In the genomic region with DNA sequence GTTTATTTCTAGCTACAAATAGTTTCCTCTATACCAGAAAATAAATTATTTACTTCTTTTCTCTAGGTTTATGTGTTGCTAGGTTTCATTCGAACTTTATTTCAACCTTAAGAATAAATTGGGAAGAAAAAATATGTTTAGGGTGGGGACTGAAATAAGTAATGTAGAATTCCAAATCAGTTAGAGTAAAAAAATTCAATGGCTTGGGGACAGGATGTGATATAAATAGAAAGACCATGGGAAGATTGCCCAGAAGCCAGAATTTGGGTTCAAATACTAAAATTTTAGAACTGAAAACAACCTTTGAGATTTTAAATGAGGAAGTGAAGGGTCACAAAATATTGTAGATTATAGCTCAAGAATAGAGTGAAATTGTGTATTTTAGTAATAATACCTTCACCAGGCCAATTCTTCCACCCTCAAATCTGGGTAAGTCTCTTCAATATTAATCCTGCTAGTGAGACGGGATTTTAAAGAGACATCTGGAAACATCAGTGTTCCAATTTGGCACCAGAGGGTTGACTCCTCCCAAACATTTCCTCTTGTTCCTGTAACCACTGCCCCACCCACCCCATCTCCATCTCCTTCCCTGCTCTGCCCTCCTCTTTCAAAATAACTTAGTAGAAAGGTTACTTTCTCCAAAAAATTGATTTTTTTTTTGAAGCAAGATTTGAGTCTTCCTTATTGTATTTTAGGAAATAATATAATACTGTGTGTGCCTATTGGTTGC, we compare ENCODE assay signal across 15 cellular contexts. TPM values are rescaled to one million over a fixed set of nuclear protein-coding genes. Genes with fewer than 3 reads are reported as not detected.
DNase-seq lines count a peak whose midpoint lies in the region; ATAC-seq and TF ChIP-seq lines count a peak whose summit lies in the region.
"Had no signal": no experiment of that assay in that cellular context is flagged by ENCODE, and none has a peak within 500 bp of the region (broad histone marks: within the 10 kb centered on the region; RNA-seq: fewer than 3 reads in every experiment).

No MANE protein-coding gene starts in this region.

- peak overlapping the region in 3 of 4 donors; percentile 30 to 74 (median 49) for H3K27ac ChIP-seq in upper lobe of left lung
- H3K27ac ChIP-seq: BLaER1 treated with 17β-estradiol and CSF1 and Interleukin-3, amounts not matched to agents 10 nM and 100 nM; dorsolateral prefrontal cortex; SJSA1 had no signal

- H3K27me3 ChIP-seq in upper lobe of left lung = no peaks in the 10 kb centered on the region
- H3K27me3 ChIP-seq: BLaER1 treated with 17β-estradiol and CSF1 and Interleukin-3, amounts not matched to agents 10 nM and 100 nM; dorsolateral prefrontal cortex; SJSA1 had no signal

- peaks cover 0 to 6% (median 3%) of the 10 kb centered on the region in 4 donors for H3K4me1 ChIP-seq in upper lobe of left lung

- WGBS in upper lobe of left lung, 2 donors = 55 to 57% methylated on average over 2 of the region's 2 CpGs

- DNase-seq in NCI-H446 treated with DMSO at 0.1 percent for 48 hours (lab: John Stamatoyannopoulos, UW) (peak; percentile 1), fibroblast of gingiva (ENCODE audit: low read depth) (peak; percentile 11), myocyte (ENCODE audit: low read depth) (peak; percentile 22), upper lobe of left lung (no peak), globus pallidus (ENCODE audit: low spot score) (no peak), T-helper 9 cell (no peak)
- DNase-seq: activated naive CD4-positive, alpha-beta T cell treated with anti-CD3 and anti-CD28 coated beads for 36 hours; DMS153; dorsolateral prefrontal cortex; NCI-H345; nephron progenitor cell had no signal

- TF ChIP-seq POLR2A in upper lobe of left lung (IDR thresholded peaks at IDR 0.05) = no peak

- TF ChIP-seq EP300 in upper lobe of left lung (IDR thresholded peaks at IDR 0.05) = no peak

- no peaks in the 10 kb centered on the region for H3K9me3 ChIP-seq in upper lobe of left lung
- H3K9me3 ChIP-seq: BLaER1 treated with 17β-estradiol and CSF1 and Interleukin-3, amounts not matched to agents 10 nM and 100 nM; HAP-1; SJSA1 had no signal

- TF ChIP-seq CTCF in upper lobe of left lung (IDR thresholded peaks at IDR 0.05) = no peak

- no peaks in the 10 kb centered on the region for H3K36me3 ChIP-seq in upper lobe of left lung
- H3K36me3 ChIP-seq: BLaER1 treated with 17β-estradiol and CSF1 and Interleukin-3, amounts not matched to agents 10 nM and 100 nM; HAP-1; SJSA1 had no signal

- H3K4me3 ChIP-seq in upper lobe of left lung = no peak overlapping the region
- H3K4me3 ChIP-seq: BLaER1 treated with 17β-estradiol and CSF1 and Interleukin-3, amounts not matched to agents 10 nM and 100 nM; dorsolateral prefrontal cortex; HAP-1; SJSA1 had no signal

- ATAC-seq in upper lobe of left lung (ENCODE audit: low FRiP score in 2 of 2) (peak in 1 of 2 donors; percentile 90), HG03565 (IDR thresholded peaks at IDR 0.05; ENCODE audit: unreplicated experiment) (no peak)

RNA-seq across cellular contexts. Expression of gene FAM3C, which starts 51.2 kb away (rescaled TPM):
- total RNA-seq in myocyte = 111 and 166 TPM in 2 replicates
- 66.3 TPM for polyA plus RNA-seq in myocyte (2012)
- 10 to 100 TPM; 10.5 to 65.7 (median 34.9) TPM for total RNA-seq in upper lobe of left lung

Comparison
In these comparisons a context has a peak if more than half of its experiments do, and no peak if none do; other contexts are left out.
1. DNase-seq: peak in NCI-H446 treated with DMSO at 0.1 percent for 48 hours (single experiment), fibroblast of gingiva (single experiment) and myocyte (single experiment); none in upper lobe of left lung (0 of 2), globus pallidus (single experiment) and T-helper 9 cell (single experiment).